Comparison of ENCODE assay signal across 8 cellular contexts in genomic region chr12:53174881-53175491, GRCh38. TPM values are rescaled to one million over a fixed set of nuclear protein-coding genes. Genes with fewer than 3 reads are reported as not detected.
A peak's percentile ranks its signal among the peaks of the same experiment; 100 is the strongest.
DNase-seq lines count a peak whose midpoint lies in the region; ATAC-seq and TF ChIP-seq lines count a peak whose summit lies in the region.

No MANE protein-coding gene starts in this region.

- no peak overlapping the region for H3K4me3 ChIP-seq in epithelial cell of proximal tubule (ENCODE audit: low read depth, low read length)
- no peak overlapping the region for H3K4me3 ChIP-seq in vagina

- H3K27ac Mint-ChIP-seq in activated T-cell treated with anti-CD3 and anti-CD28 coated beads, Interleukin-2, amount 50 U/mL, for 24 hours, result no peak overlapping the region
- peak overlapping the region; percentile 60 for H3K27ac Mint-ChIP-seq in stimulated activated memory B cell treated with anti-CD40 and anti-IgM and Interleukin-4, amounts not matched to agents 10 μg/mL and 1 μg/mL and 100 μg/mL, for 72 hours

- H3K4me3 Mint-ChIP-seq in activated T-cell treated with anti-CD3 and anti-CD28 coated beads, Interleukin-2, amount 50 U/mL, for 24 hours, result no peak overlapping the region
- no peak overlapping the region for H3K4me3 Mint-ChIP-seq in stimulated activated memory B cell treated with anti-CD40 and anti-IgM and Interleukin-4, amounts not matched to agents 10 μg/mL and 1 μg/mL and 100 μg/mL, for 72 hours

- TF ChIP-seq POLR2A in vagina (IDR thresholded peaks at IDR 0.05), result no peak

- H3K9me3 ChIP-seq in vagina, result no peaks in the 10 kb centered on the region

- no peak for ATAC-seq in stimulated activated memory B cell treated with anti-CD40 and anti-IgM and Interleukin-4, amounts not matched to agents 10 μg/mL and 1 μg/mL and 100 μg/mL, for 72 hours

- peaks cover 18% of the 10 kb centered on the region for H3K4me1 Mint-ChIP-seq in activated T-cell treated with anti-CD3 and anti-CD28 coated beads, Interleukin-2, amount 50 U/mL, for 24 hours (ENCODE audit: low read depth)
- H3K4me1 Mint-ChIP-seq in stimulated activated memory B cell treated with anti-CD40 and anti-IgM and Interleukin-4, amounts not matched to agents 10 μg/mL and 1 μg/mL and 100 μg/mL, for 72 hours, result peaks cover 23% of the 10 kb centered on the region

- no peaks in the 10 kb centered on the region for H3K36me3 ChIP-seq in vagina

- peak; percentile 13 for DNase-seq in activated T-cell treated with anti-CD3 and anti-CD28 coated beads, Interleukin-2, amount 50 U/mL, for 1 hour
- DNase-seq in activated T-cell treated with anti-CD3 and anti-CD28 coated beads, Interleukin-2, amount 50 U/mL, for 24 hours, result no peak
- peak; percentile 68 for DNase-seq in NCI-H748 (lab: John Stamatoyannopoulos, UW; ENCODE audit: unreplicated experiment)
- DNase-seq in epithelial cell of proximal tubule (ENCODE audit: low read depth), result no peak
- no peak for DNase-seq in vagina (ENCODE audit: extremely low spot score in 2 of 2)
- no peak for DNase-seq in stimulated activated CD4-positive, alpha-beta T cell treated with anti-CD3 and anti-CD28 coated beads, Interleukin-2, amount 100 ng/mL, for 24 hours
- DNase-seq in NCI-H82 treated with DMSO at 0.1 percent for 48 hours (lab: John Stamatoyannopoulos, UW; ENCODE audit: unreplicated experiment), result no peak

- intact Hi-C loops in vagina (cut with DNase I), result no loop called here

- peaks cover 14% of the 10 kb centered on the region for H3K4me1 ChIP-seq in vagina

- peak; percentile 51 for TF ChIP-seq CTCF in epithelial cell of proximal tubule (conservative IDR thresholded peaks at IDR 0.05; ENCODE audit: low read depth, low read length)
- TF ChIP-seq CTCF in vagina (IDR thresholded peaks at IDR 0.05), result no peak

- H3K27me3 ChIP-seq in vagina, result no peaks in the 10 kb centered on the region

- H3K27ac ChIP-seq in vagina, result no peak overlapping the region

- no peaks in the 10 kb centered on the region for H3K27me3 Mint-ChIP-seq in activated T-cell treated with anti-CD3 and anti-CD28 coated beads, Interleukin-2, amount 50 U/mL, for 24 hours
- no peaks in the 10 kb centered on the region for H3K27me3 Mint-ChIP-seq in stimulated activated memory B cell treated with anti-CD40 and anti-IgM and Interleukin-4, amounts not matched to agents 10 μg/mL and 1 μg/mL and 100 μg/mL, for 72 hours

- no peaks in the 10 kb centered on the region for H3K9me3 Mint-ChIP-seq in activated T-cell treated with anti-CD3 and anti-CD28 coated beads, Interleukin-2, amount 50 U/mL, for 24 hours
- no peaks in the 10 kb centered on the region for H3K9me3 Mint-ChIP-seq in stimulated activated memory B cell treated with anti-CD40 and anti-IgM and Interleukin-4, amounts not matched to agents 10 μg/mL and 1 μg/mL and 100 μg/mL, for 72 hours

- peaks cover 17% of the 10 kb centered on the region for H3K36me3 Mint-ChIP-seq in activated T-cell treated with anti-CD3 and anti-CD28 coated beads, Interleukin-2, amount 50 U/mL, for 24 hours (ENCODE audit: low read depth)
- H3K36me3 Mint-ChIP-seq in stimulated activated memory B cell treated with anti-CD40 and anti-IgM and Interleukin-4, amounts not matched to agents 10 μg/mL and 1 μg/mL and 100 μg/mL, for 72 hours, result peaks cover 23% of the 10 kb centered on the region

RNA-seq across cellular contexts. Expression of gene ZNF740, which starts 5.5 kb away (rescaled TPM):
- 5.5 and 7.0 TPM in 2 replicates for total RNA-seq in epithelial cell of proximal tubule
- 12.8 TPM for total RNA-seq in vagina

RNA-seq across cellular contexts. Expression of gene CSAD, which starts 5.7 kb away (rescaled TPM):
- 1.6 and 10.4 TPM in 2 replicates for total RNA-seq in epithelial cell of proximal tubule
- total RNA-seq in vagina, result 44.9 TPM

RNA-seq across cellular contexts. Expression of gene ITGB7, which starts 32.1 kb away (rescaled TPM):
- total RNA-seq in epithelial cell of proximal tubule (0.46 and 3.3 TPM in 2 replicates), vagina (3.7 TPM)

RNA-seq across cellular contexts. Expression of gene RARG, which starts 57.0 kb away (rescaled TPM):
- total RNA-seq in epithelial cell of proximal tubule (4.2 and 6.1 TPM in 2 replicates), vagina (79.1 TPM)

Comparison
In these comparisons a context has a peak if more than half of its experiments do, and no peak if none do; other contexts are left out.
1. DNase-seq: peak in activated T-cell treated with anti-CD3 and anti-CD28 coated beads, Interleukin-2, amount 50 U/mL, for 1 hour (single experiment) and NCI-H748 (single experiment); none in activated T-cell treated with anti-CD3 and anti-CD28 coated beads, Interleukin-2, amount 50 U/mL, for 24 hours (single experiment), epithelial cell of proximal tubule (single experiment), vagina (0 of 2), stimulated activated CD4-positive, alpha-beta T cell treated with anti-CD3 and anti-CD28 coated beads, Interleukin-2, amount 100 ng/mL, for 24 hours (0 of 2) and NCI-H82 treated with DMSO at 0.1 percent for 48 hours (single experiment).